19 cellular contexts compared by ENCODE assay signal in genomic region chr6:116436586-116436985, GRCh38. TPM values are rescaled to one million over a fixed set of nuclear protein-coding genes. Genes with fewer than 3 reads are reported as not detected.
DNase-seq lines count a peak whose midpoint lies in the region; ATAC-seq, FAIRE-seq and TF ChIP-seq lines count a peak whose summit lies in the region.
"Had no signal": no experiment of that assay in that cellular context is flagged by ENCODE, and none has a peak within 500 bp of the region (broad histone marks: within the 10 kb centered on the region; RNA-seq: fewer than 3 reads in every experiment).

No MANE protein-coding gene starts in this region.

- peaks cover 0 to 7% of the 10 kb centered on the region in 2 experiments for H3K36me3 ChIP-seq in trophoblast cell (ENCODE audit: control insufficient read depth in 1 of 2, insufficient read depth in 2 of 2, low read length in 2 of 2)

- no peak overlapping the region for H2AFZ ChIP-seq in trophoblast cell (ENCODE audit: insufficient read depth, low read length, poor library complexity)

- TF ChIP-seq POLR2A in GM12891 (IDR thresholded peaks at IDR 0.05; ENCODE audit: low read depth, low read length), result no peak; the same call in 1 of the 2 replicates

- peaks cover 2 to 7% of the 10 kb centered on the region in 2 experiments for H3K4me1 ChIP-seq in trophoblast cell (ENCODE audit: control insufficient read depth in 1 of 2, insufficient read depth in 2 of 2, low read length in 2 of 2)

- H3K23ac ChIP-seq in trophoblast cell (ENCODE audit: low read length), result no peak overlapping the region

- H4K12ac ChIP-seq in trophoblast cell (ENCODE audit: low read depth, low read length), result no peak overlapping the region

- TF ChIP-seq CTCF in choroid plexus epithelial cell (conservative IDR thresholded peaks at IDR 0.05; ENCODE audit: low read depth, low read length) (no peak), mesothelial cell of epicardium (IDR thresholded peaks at IDR 0.05; ENCODE audit: unreplicated experiment) (no peak), GM13977 (IDR thresholded peaks at IDR 0.05; ENCODE audit: extremely low read depth, insufficient read depth, missing control alignments) (no peak)

- no peaks in the 10 kb centered on the region for H3K27me3 ChIP-seq in trophoblast cell (ENCODE audit: insufficient read depth, low read length)

- no peak overlapping the region for H4K91ac ChIP-seq in trophoblast cell (ENCODE audit: low read depth, low read length)

- no peak overlapping the region for H2AK5ac ChIP-seq in trophoblast cell (ENCODE audit: low read length)

- no peak overlapping the region for H3K27ac ChIP-seq in trophoblast cell (ENCODE audit: low read depth, low read length)
- H3K27ac ChIP-seq: HL-60 had no signal

- no peaks in the 10 kb centered on the region for H3K9me3 ChIP-seq in trophoblast cell (ENCODE audit: insufficient read depth, low read depth, low read length)

- H3K4ac ChIP-seq in trophoblast cell (ENCODE audit: low read depth, low read length), result no peak overlapping the region

- H3K4me2 ChIP-seq in trophoblast cell (ENCODE audit: low read length), result no peak overlapping the region

- no peaks in the 10 kb centered on the region for H3K79me2 ChIP-seq in trophoblast cell (ENCODE audit: control insufficient read depth, insufficient read depth, low read length, poor library complexity)

- H3K14ac ChIP-seq in trophoblast cell (ENCODE audit: low read length), result no peak overlapping the region

- no peak overlapping the region for H3K4me3 Mint-ChIP-seq in mesothelial cell of epicardium
- H3K4me3 Mint-ChIP-seq: B cell; CD4-positive, alpha-beta T cell had no signal

- peaks cover 38% of the 10 kb centered on the region for H3K4me1 Mint-ChIP-seq in mesothelial cell of epicardium

- no peak overlapping the region for H2BK12ac ChIP-seq in trophoblast cell (ENCODE audit: low read length)

- H4K8ac ChIP-seq in trophoblast cell (ENCODE audit: low read depth, low read length), result no peak overlapping the region

- H3K27ac Mint-ChIP-seq in mesothelial cell of epicardium, result peak overlapping the region; percentile 45
- H3K27ac Mint-ChIP-seq: B cell; CD4-positive, alpha-beta T cell had no signal

- no peaks in the 10 kb centered on the region for H3K27me3 Mint-ChIP-seq in mesothelial cell of epicardium (ENCODE audit: low read depth)
- H3K27me3 Mint-ChIP-seq: B cell had no signal

- no CpG with 5 or more reads among the region's 7 CpGs for WGBS in trophoblast cell (ENCODE audit: extremely low coverage, insufficient coverage, insufficient read length)

- FAIRE-seq in GM12891 (lab: Jason Lieb, UNC), result peak; percentile 67
- FAIRE-seq: GM12878, H54 had no signal

- in situ Hi-C loops in GM13977 (cut with MboI; ENCODE audit: low pct_unique_long_range_greater_than_20kb, low sequenced_read_pairs, unreplicated experiment), result no loop called here

- ATAC-seq in GM18909 (IDR thresholded peaks at IDR 0.05; ENCODE audit: poor library complexity, unreplicated experiment) (no peak), GM18498 (IDR thresholded peaks at IDR 0.05; ENCODE audit: unreplicated experiment) (no peak)
- ATAC-seq: GM12878, HCT116 had no signal

- H3K79me1 ChIP-seq in trophoblast cell (ENCODE audit: low read length), result no peaks in the 10 kb centered on the region

- no peak overlapping the region for H3K18ac ChIP-seq in trophoblast cell (ENCODE audit: low read length)

- no peak overlapping the region for H3K9ac ChIP-seq in trophoblast cell (ENCODE audit: low read length)

- no peak for DNase-seq in GM12891 (ENCODE audit: insufficient read length, low spot score)
- peak; percentile 61 for DNase-seq in choroid plexus epithelial cell (ENCODE audit: low read depth)
- DNase-seq in mesothelial cell of epicardium (ENCODE audit: low spot score in 2 of 2, unreplicated experiment in 2 of 2), result no peak
- DNase-seq in trophoblast cell, result peak; percentile 75 to 82
- no peak for DNase-seq in GM13977 (ENCODE audit: low spot score)
- DNase-seq: ACHN; C1 segment of cervical spinal cord; Calu3; CD4-positive, alpha-beta T cell; DMS 273 treated with DMSO at 0.1 percent for 48 hours had no signal

- H2BK5ac ChIP-seq in trophoblast cell (ENCODE audit: low read depth, low read length, poor library complexity), result no peak overlapping the region

- no peaks in the 10 kb centered on the region for H3K9me3 Mint-ChIP-seq in mesothelial cell of epicardium
- H3K9me3 Mint-ChIP-seq: CD4-positive, alpha-beta T cell had no signal

- H3K4me3 ChIP-seq in choroid plexus epithelial cell (ENCODE audit: low read depth, low read length) (no peak overlapping the region), trophoblast cell (ENCODE audit: low read depth, low read length) (no peak overlapping the region)
- H3K4me3 ChIP-seq: GM12878 had no signal

- H2BK120ac ChIP-seq in trophoblast cell (ENCODE audit: insufficient read depth, low read length, poor library complexity), result no peak overlapping the region

- H3K36me3 Mint-ChIP-seq in mesothelial cell of epicardium, result peaks cover 17% of the 10 kb centered on the region

TF ChIP-seq in GM12891, 5 proteins besides CTCF, POLR2A, EP300 and RAD21:
- no peak for TF ChIP-seq POU2F2 (IDR thresholded peaks at IDR 0.05; ENCODE audit: low read depth, low read length)

RNA-seq across cellular contexts. Expression of gene CALHM6, which starts 24.6 kb away (rescaled TPM):
- polyA plus RNA-seq in GM12891 (2012; ENCODE audit: low read depth, missing spikeins), result 33.1 TPM
- total RNA-seq in mesothelial cell of epicardium, result 2.2 to 2.4 TPM (median 2.4 TPM) in 3 replicates
- polyA plus RNA-seq in trophoblast cell (2013), result 1.8 TPM in 2 replicates
- total RNA-seq: A172, Calu3, G401 had no signal

Comparison
In these comparisons a context has a peak if more than half of its experiments do, and no peak if none do; other contexts are left out.
1. DNase-seq: peak in choroid plexus epithelial cell (single experiment) and trophoblast cell (2 of 2); none in GM12891 (single experiment), mesothelial cell of epicardium (0 of 2) and GM13977 (single experiment).